In the genomic region with DNA sequence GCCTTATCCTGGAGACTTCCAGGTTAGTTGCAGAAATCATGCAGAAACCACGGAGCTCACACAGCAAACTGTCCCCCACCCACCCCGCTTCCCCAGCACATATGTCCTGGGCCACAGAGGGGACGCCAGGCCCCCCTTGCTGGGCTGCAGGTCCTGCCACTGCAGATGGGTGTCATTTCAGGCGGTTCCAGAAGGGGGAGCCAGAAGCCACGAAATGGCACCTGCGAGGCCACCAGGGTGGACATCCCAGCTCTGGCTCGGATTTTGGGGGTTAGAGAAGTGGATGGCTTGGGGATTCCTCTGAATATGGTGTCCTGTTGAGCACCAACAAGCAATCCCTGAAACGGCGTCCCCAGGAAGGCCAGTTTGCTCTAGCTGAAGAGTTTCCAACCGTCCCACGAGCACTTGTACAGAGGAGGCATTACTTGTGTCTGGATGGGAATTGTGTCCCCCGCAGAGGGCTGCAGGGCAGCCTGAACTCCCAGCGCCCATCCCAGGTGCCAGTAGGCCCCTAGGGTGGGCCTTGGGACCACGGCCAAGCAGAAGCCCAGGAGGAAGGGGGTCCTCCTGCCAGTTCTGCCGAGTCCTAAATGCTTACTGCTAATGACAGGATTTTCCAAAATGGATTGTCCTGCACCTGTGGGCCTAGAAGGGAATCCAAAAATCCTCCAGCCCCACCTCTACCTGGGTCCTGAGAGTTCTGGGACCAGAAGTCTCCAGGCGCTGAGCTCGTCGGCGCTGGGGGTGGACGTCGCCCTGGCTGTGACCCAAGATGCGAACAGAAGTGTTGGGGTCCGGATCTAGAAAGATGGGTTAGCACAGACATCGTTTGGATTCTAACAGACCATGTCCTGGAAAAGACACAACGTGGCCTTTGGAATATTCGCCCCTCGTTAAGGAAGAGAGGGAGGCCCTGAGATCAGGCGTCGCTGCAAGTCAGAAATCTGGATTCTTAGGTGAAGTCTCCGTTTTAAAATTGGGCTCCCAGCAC, we compare ENCODE assay signal across 8 cellular contexts. TPM values are rescaled to one million over a fixed set of nuclear protein-coding genes. Genes with fewer than 3 reads are reported as not detected.
A peak's percentile ranks its signal among the peaks of the same experiment; 100 is the strongest.
DNase-seq lines count a peak whose midpoint lies in the region; ATAC-seq and TF ChIP-seq lines count a peak whose summit lies in the region.

No MANE protein-coding gene starts in this region.

- peaks cover 0 to 21% (median 0%) of the 10 kb centered on the region in 3 experiments for H3K36me3 ChIP-seq in naive thymus-derived CD4-positive, alpha-beta T cell (ENCODE audit: control insufficient read depth in 2 of 3, insufficient read depth in 3 of 3, low read length in 3 of 3)

- DNase-seq in Ammon's horn (ENCODE audit: low spot score) (peak; percentile 70), NB4 (ENCODE audit: low read depth) (peak; percentile 67), epidermal melanocyte (ENCODE audit: insufficient read length, low spot score) (peak; percentile 83), ureter (ENCODE audit: low spot score) (peak; percentile 74), GM19240 (ENCODE audit: insufficient read length, low spot score) (no peak)
- peak; percentile 82 for DNase-seq in activated CD8-positive, alpha-beta T cell treated with anti-CD3 and anti-CD28 coated beads for 36 hours
- DNase-seq in naive thymus-derived CD4-positive, alpha-beta T cell = peak in 8 of 9 donors; percentile 45 to 77 (median 54)

- H3K4me1 Mint-ChIP-seq in activated CD8-positive, alpha-beta T cell treated with anti-CD3 and anti-CD28 coated beads for 36 hours (ENCODE audit: low read depth) = peaks cover 8% of the 10 kb centered on the region
- H3K4me1 Mint-ChIP-seq in naive thymus-derived CD4-positive, alpha-beta T cell = peaks cover 4 to 12% (median 9%) of the 10 kb centered on the region in 7 donors

- no peaks in the 10 kb centered on the region for H3K9me3 ChIP-seq in naive thymus-derived CD4-positive, alpha-beta T cell (ENCODE audit: control insufficient read depth in 2 of 3, low read length in 3 of 3)

- no peaks in the 10 kb centered on the region for H3K27me3 Mint-ChIP-seq in activated CD8-positive, alpha-beta T cell treated with anti-CD3 and anti-CD28 coated beads for 36 hours
- no peaks in the 10 kb centered on the region for H3K27me3 Mint-ChIP-seq in naive thymus-derived CD4-positive, alpha-beta T cell

- intact Hi-C loops in activated CD8-positive, alpha-beta T cell treated with anti-CD3 and anti-CD28 coated beads for 36 hours (cut with micrococcal nuclease) = no loop called here
- intact Hi-C loops in naive thymus-derived CD4-positive, alpha-beta T cell (cut with micrococcal nuclease) = loop anchor here (1.0 kb wide), 2 partner anchors 11 to 13 kb away; no protein-coding TSS in a partner anchor

- H3K27ac Mint-ChIP-seq in activated CD8-positive, alpha-beta T cell treated with anti-CD3 and anti-CD28 coated beads for 36 hours = no peak overlapping the region
- peak overlapping the region in 2 of 9 donors; percentile 22 to 55 for H3K27ac Mint-ChIP-seq in naive thymus-derived CD4-positive, alpha-beta T cell

- H3K36me3 Mint-ChIP-seq in activated CD8-positive, alpha-beta T cell treated with anti-CD3 and anti-CD28 coated beads for 36 hours (ENCODE audit: low read depth) = peaks cover 2% of the 10 kb centered on the region
- peaks cover 0 to 10% (median 1%) of the 10 kb centered on the region in 5 donors for H3K36me3 Mint-ChIP-seq in naive thymus-derived CD4-positive, alpha-beta T cell

- no peak overlapping the region for H3K4me3 ChIP-seq in NB4 (ENCODE audit: low read depth, low read length)
- no peak overlapping the region for H3K4me3 ChIP-seq in naive thymus-derived CD4-positive, alpha-beta T cell (ENCODE audit: low read length)

- H3K4me1 ChIP-seq in naive thymus-derived CD4-positive, alpha-beta T cell (ENCODE audit: control insufficient read depth in 2 of 2, insufficient read depth in 2 of 2, low read length in 2 of 2) = peaks cover 6 to 7% of the 10 kb centered on the region in 2 donors

- ATAC-seq in GM18517 (IDR thresholded peaks at IDR 0.05; ENCODE audit: unreplicated experiment) = peak; percentile 47
- ATAC-seq in activated CD8-positive, alpha-beta T cell treated with anti-CD3 and anti-CD28 coated beads for 36 hours = peak; percentile 66
- peak; percentile 55 for ATAC-seq in naive thymus-derived CD4-positive, alpha-beta T cell

- H3K9me3 Mint-ChIP-seq in activated CD8-positive, alpha-beta T cell treated with anti-CD3 and anti-CD28 coated beads for 36 hours = no peaks in the 10 kb centered on the region
- peaks cover 0 to 1% (median 0%) of the 10 kb centered on the region in 11 donors for H3K9me3 Mint-ChIP-seq in naive thymus-derived CD4-positive, alpha-beta T cell

- no peak overlapping the region for H3K27ac ChIP-seq in naive thymus-derived CD4-positive, alpha-beta T cell (ENCODE audit: low read depth, low read length)

- POLR2A ChIA-PET in activated CD8-positive, alpha-beta T cell treated with anti-CD3 and anti-CD28 coated beads for 36 hours (lab: Charles Lee) = interaction anchor here (1.0 to 1.7 kb wide), 3 partner anchors 9 to 45 kb away, joined by 3 to 8 read pairs (median 5); no protein-coding TSS in a partner anchor
- POLR2A ChIA-PET in naive thymus-derived CD4-positive, alpha-beta T cell (lab: Charles Lee) = no interaction called here

- TF ChIP-seq POLR2A in NB4 (IDR thresholded peaks at IDR 0.05; ENCODE audit: extremely low read depth, insufficient read length) = no peak

- TF ChIP-seq CTCF in NB4 (IDR thresholded peaks at IDR 0.05; ENCODE audit: low read depth, low read length) = peak; percentile 75
- TF ChIP-seq CTCF in activated CD8-positive, alpha-beta T cell treated with anti-CD3 and anti-CD28 coated beads for 36 hours (IDR thresholded peaks at IDR 0.05) = peak; percentile 94

- CTCF ChIA-PET in activated CD8-positive, alpha-beta T cell treated with anti-CD3 and anti-CD28 coated beads for 36 hours (lab: Charles Lee) = interaction anchor here (0.7 to 9.6 kb wide), 24 partner anchors 9 to 273 kb away, joined by 3 to 135 read pairs (median 6); a partner anchor contains a TSS
- CTCF ChIA-PET in naive thymus-derived CD4-positive, alpha-beta T cell (lab: Charles Lee) = interaction anchor here (1.0 to 5.6 kb wide), 12 partner anchors 9 to 279 kb away, joined by 3 to 60 read pairs (median 5); no protein-coding TSS in a partner anchor

- no peaks in the 10 kb centered on the region for H3K27me3 ChIP-seq in naive thymus-derived CD4-positive, alpha-beta T cell (ENCODE audit: control insufficient read depth in 2 of 2, insufficient read depth in 2 of 2, low read length in 2 of 2)

- no peak overlapping the region for H3K4me3 Mint-ChIP-seq in activated CD8-positive, alpha-beta T cell treated with anti-CD3 and anti-CD28 coated beads for 36 hours
- no peak overlapping the region for H3K4me3 Mint-ChIP-seq in naive thymus-derived CD4-positive, alpha-beta T cell

RNA-seq across cellular contexts. Expression of a gene that starts 14.6 kb away (rescaled TPM):
- total RNA-seq in activated CD8-positive, alpha-beta T cell treated with anti-CD3 and anti-CD28 coated beads for 36 hours = 10 to 100 TPM; 97.2 to 98.3 TPM
- 10 to 100 TPM; 44.3 to 87.2 (median 53.8) TPM for total RNA-seq in naive thymus-derived CD4-positive, alpha-beta T cell
- polyA plus RNA-seq in naive thymus-derived CD4-positive, alpha-beta T cell = 10 to 100 TPM; 27.1 to 49.9 TPM
- 13.8 TPM for total RNA-seq in ureter
